Comparison of ENCODE assay signal across 8 cellular contexts in the genomic region with DNA sequence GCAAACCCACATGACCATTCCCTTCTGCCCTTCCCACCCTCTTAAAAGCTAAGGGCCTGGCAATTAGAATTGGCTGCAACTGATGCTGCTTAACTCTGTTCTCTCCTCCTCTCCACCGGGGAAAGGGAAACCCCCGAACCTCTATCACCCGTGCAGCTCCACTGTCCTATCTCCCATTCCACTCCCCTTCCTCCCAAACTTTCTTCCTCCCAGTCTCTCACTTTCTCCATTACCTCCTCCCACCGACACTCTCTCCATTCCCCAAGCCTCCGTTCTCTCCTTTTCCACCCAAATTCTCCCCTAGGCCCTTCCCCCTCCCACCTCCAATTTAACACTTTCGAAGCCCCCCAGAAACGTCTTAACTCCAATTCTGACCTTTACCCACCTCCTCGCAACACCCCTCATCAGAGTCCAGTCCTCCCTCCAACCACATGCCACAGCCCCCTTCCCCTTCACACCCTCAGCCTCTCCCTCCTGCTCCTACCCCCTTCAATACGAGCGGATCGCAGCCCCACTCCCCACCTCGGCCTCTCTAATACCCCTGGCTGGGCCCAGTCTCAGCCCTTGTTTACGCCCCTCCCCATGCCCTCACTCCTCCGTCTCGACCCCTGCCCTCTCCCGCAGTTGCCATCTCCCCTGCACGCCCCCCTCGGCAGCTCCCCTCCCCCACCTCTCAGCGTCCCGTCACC. TPM values are rescaled to one million over a fixed set of nuclear protein-coding genes. Genes with fewer than 3 reads are reported as not detected.
DNase-seq lines count a peak whose midpoint lies in the region; ATAC-seq, FAIRE-seq and TF ChIP-seq lines count a peak whose summit lies in the region.

No MANE protein-coding gene starts in this region.

- no peak overlapping the region; a peak in 1 of 5 replicates for H3K4me3 Mint-ChIP-seq in H9
- H3K4me3 Mint-ChIP-seq in WTC11 = no peak overlapping the region

- no peak overlapping the region for H3K23ac ChIP-seq in H9 (ENCODE audit: insufficient read length, low read depth, low read length)

- no peak overlapping the region for H2BK15ac ChIP-seq in H9 (ENCODE audit: low read depth, low read length)

- no peak for TF ChIP-seq CTCF in H9 (conservative IDR thresholded peaks at IDR 0.05)
- TF ChIP-seq CTCF in WTC11 (IDR thresholded peaks at IDR 0.05) = no peak

- H3K79me2 ChIP-seq in ACC112 (ENCODE audit: control insufficient read depth, insufficient read depth, low read length, unreplicated experiment) (peaks cover 69% of the 10 kb centered on the region), H9 (ENCODE audit: insufficient read depth, low read length) (peaks cover 6% of the 10 kb centered on the region; the same call in 1 of the 2 replicates)

- no peaks in the 10 kb centered on the region for H3K27me3 ChIP-seq in ACC112 (ENCODE audit: insufficient read depth, low read length)
- no peaks in the 10 kb centered on the region for H3K27me3 ChIP-seq in H9 (ENCODE audit: insufficient read depth, low read length)
- H3K27me3 ChIP-seq in right cardiac atrium (ENCODE audit: control insufficient read depth, insufficient read depth) = no peaks in the 10 kb centered on the region
- H3K27me3 ChIP-seq in small intestine (ENCODE audit: control insufficient read depth in 2 of 2, insufficient read depth in 2 of 2, low read length in 2 of 2) = no peaks in the 10 kb centered on the region

- POLR2A ChIA-PET in WTC11 (lab: Charles Lee) = interaction anchor here (0.6 to 2.4 kb wide), 14 partner anchors 10 to 1120 kb away, joined by 3 to 12 read pairs (median 5); a partner anchor contains a TSS

- no peak overlapping the region for H3T11ph ChIP-seq in H9 (ENCODE audit: low read length)

- no peak for ATAC-seq in WTC11
- ATAC-seq in right cardiac atrium = peak; percentile 20 to 24
- ATAC-seq in GM21717 (IDR thresholded peaks at IDR 0.05; ENCODE audit: unreplicated experiment) = no peak
- no peak for ATAC-seq in HG03521 (IDR thresholded peaks at IDR 0.05; ENCODE audit: unreplicated experiment)

- peak overlapping the region; percentile 98 for H3K4me2 ChIP-seq in H9 (ENCODE audit: insufficient read depth, insufficient read length, low read length)

- H2AFZ ChIP-seq in ACC112 (ENCODE audit: low read length, unreplicated experiment) (peak overlapping the region; percentile 73), H9 (ENCODE audit: low read length) (no peak overlapping the region)

- H2BK120ac ChIP-seq in H9 (ENCODE audit: low read depth, low read length, poor library complexity, severe bottlenecking) = no peak overlapping the region

- H3K9me3 Mint-ChIP-seq in H9 = no peaks in the 10 kb centered on the region; a peak in 1 of 5 replicates
- no peaks in the 10 kb centered on the region for H3K9me3 Mint-ChIP-seq in WTC11

- DNase-seq in H9 = no peak
- no peak for DNase-seq in WTC11 (ENCODE audit: low spot score)
- DNase-seq in right cardiac atrium = no peak
- peak; percentile 22 for DNase-seq in small intestine
- no peak for DNase-seq in NCI-H1092 (lab: John Stamatoyannopoulos, UW)

- peaks cover 18 to 19% of the 10 kb centered on the region in 2 experiments for H3K4me1 Mint-ChIP-seq in H9
- peaks cover 24% of the 10 kb centered on the region for H3K4me1 Mint-ChIP-seq in WTC11

- peaks cover 13% of the 10 kb centered on the region for H3K23me2 ChIP-seq in H9 (ENCODE audit: insufficient read length, low read depth, low read length, poor library complexity, severe bottlenecking)

- no peak overlapping the region for H2AK5ac ChIP-seq in H9 (ENCODE audit: insufficient read length, low read length)

- H3K27ac Mint-ChIP-seq in H9 = peak overlapping the region; percentile 76 to 99 (median 93); a peak in 6 of 7 replicates
- H3K27ac Mint-ChIP-seq in WTC11 = peak overlapping the region; percentile 88

- H3K9me3 ChIP-seq in H9 (ENCODE audit: control insufficient read depth, low read depth, low read length) (no peaks in the 10 kb centered on the region), right cardiac atrium (ENCODE audit: control insufficient read depth, low read length) (no peaks in the 10 kb centered on the region), small intestine (ENCODE audit: control insufficient read depth, low read depth) (no peaks in the 10 kb centered on the region)

- H3K36me3 Mint-ChIP-seq in H9 (ENCODE audit: insufficient read depth in 1 of 3, low read depth in 3 of 3) (peaks cover 4 to 34% (median 32%) of the 10 kb centered on the region in 3 experiments; a peak in 6 of 7 replicates), WTC11 (peaks cover 29% of the 10 kb centered on the region)

- peaks cover 8% of the 10 kb centered on the region for H3K79me1 ChIP-seq in H9 (ENCODE audit: insufficient read depth, low read depth, low read length, poor library complexity, severe bottlenecking)

- no peak overlapping the region for H4K8ac ChIP-seq in H9 (replicated peaks; ENCODE audit: insufficient read length, low read depth, low read length)

- H3K9ac ChIP-seq in H9 (ENCODE audit: extremely low read depth, insufficient read length, low read length) = peak overlapping the region; percentile 86

- peak overlapping the region; percentile 86 for H3K14ac ChIP-seq in H9 (ENCODE audit: insufficient read depth, low read length)

- H3K4me1 ChIP-seq in ACC112 (ENCODE audit: control insufficient read depth, insufficient read depth, low read length, unreplicated experiment) (peaks cover 14% of the 10 kb centered on the region), H9 (ENCODE audit: insufficient read depth, low read length) (no peaks in the 10 kb centered on the region), right cardiac atrium (ENCODE audit: control insufficient read depth, insufficient read depth, low read length) (no peaks in the 10 kb centered on the region), small intestine (ENCODE audit: control insufficient read depth in 2 of 2, insufficient read depth in 1 of 2, low read depth in 1 of 2, low read length in 1 of 2) (peaks cover 0 to 9% of the 10 kb centered on the region in 2 donors)

- H3K4ac ChIP-seq in H9 (ENCODE audit: low read depth, low read length) = no peak overlapping the region

- H2BK5ac ChIP-seq in H9 (ENCODE audit: insufficient read length, low read length) = no peak overlapping the region

- CTCF ChIA-PET in WTC11 (lab: Charles Lee) = interaction anchor here (1.1 to 4.8 kb wide), 7 partner anchors 10 to 177 kb away, joined by 4 to 18 read pairs (median 4); a partner anchor contains a TSS

- H3K56ac ChIP-seq in H9 (ENCODE audit: insufficient read length, low read depth, low read length) = no peak overlapping the region

- no peak overlapping the region for H4K5ac ChIP-seq in H9 (ENCODE audit: insufficient read length, low read depth, low read length)

- no peak overlapping the region for H2BK20ac ChIP-seq in H9 (ENCODE audit: low read depth, low read length, poor library complexity, severe bottlenecking)

- intact Hi-C loops in right cardiac atrium (cut with DNase I) = loop anchor here in 3 of 4 donors (10.0 kb wide), 3 partner anchors 57 to 137 kb away; a partner anchor contains a TSS

- H3K27ac ChIP-seq in ACC112 (ENCODE audit: low read depth, low read length) = peak overlapping the region; percentile 89
- H3K27ac ChIP-seq in H9 (ENCODE audit: insufficient read length, low read depth, low read length) = peak overlapping the region; percentile 33
- peak overlapping the region; percentile 98 for H3K27ac ChIP-seq in right cardiac atrium (ENCODE audit: low read length)
- peak overlapping the region; percentile 84 to 87 for H3K27ac ChIP-seq in small intestine (ENCODE audit: low read depth in 1 of 2, low read length in 1 of 2)

- 100% methylated on average over 1 of the region's 20 CpGs for WGBS in H9 (ENCODE audit: extremely low coverage, insufficient read length, low lambda C conversion rate)
- under 1% methylated on average over 20 of the region's 20 CpGs for WGBS in right cardiac atrium
- WGBS in small intestine, 3 donors = 1% methylated on average over 19 to 20 of the region's 20 CpGs

- H3K18ac ChIP-seq in H9 (ENCODE audit: insufficient read length, low read depth, low read length) = peak overlapping the region; percentile 74

- H3K27me3 Mint-ChIP-seq in H9 (ENCODE audit: low read depth) = no peaks in the 10 kb centered on the region
- H3K27me3 Mint-ChIP-seq in WTC11 (ENCODE audit: low read depth) = no peaks in the 10 kb centered on the region

- FAIRE-seq in small intestine (lab: Jason Lieb, UNC) = no peak

- no peaks in the 10 kb centered on the region for H4K20me1 ChIP-seq in H9 (ENCODE audit: control insufficient read depth, insufficient read depth, insufficient read length)

- H3K36me3 ChIP-seq in ACC112 (ENCODE audit: insufficient read depth, low read length) = peaks cover 21% of the 10 kb centered on the region
- peaks cover 0 to 4% of the 10 kb centered on the region in 2 donors for H3K36me3 ChIP-seq in small intestine (ENCODE audit: control insufficient read depth in 2 of 2, insufficient read depth in 2 of 2, low read length in 2 of 2)

- no peak overlapping the region for H2BK12ac ChIP-seq in H9 (ENCODE audit: insufficient read length, low read depth, low read length)

- H4K91ac ChIP-seq in H9 (ENCODE audit: insufficient read length, low read depth, low read length) = no peak overlapping the region

- H3K4me3 ChIP-seq in ACC112 (ENCODE audit: low read depth, low read length) = peak overlapping the region; percentile 92
- H3K4me3 ChIP-seq in right cardiac atrium (ENCODE audit: low read length) = peak overlapping the region; percentile 86
- H3K4me3 ChIP-seq in small intestine (ENCODE audit: low read depth in 1 of 2, low read length in 2 of 2) = peak overlapping the region; percentile 56 to 71

RNA-seq across cellular contexts. Expression of a gene that starts 0.6 kb away (rescaled TPM):
- total RNA-seq in H9 (2021) = 44.7 and 46.7 TPM in 2 replicates
- total RNA-seq in WTC11 (2021) = 39.2 to 43.3 TPM (median 40.0 TPM) in 3 replicates
- 10 to 100 TPM; 26.3 to 30.6 (median 28.7) TPM for total RNA-seq in right cardiac atrium
- polyA plus RNA-seq in right cardiac atrium = 15.5 TPM
- polyA plus RNA-seq in small intestine = 10 to 100 TPM; 22.7 to 26.2 (median 23.0) TPM

RNA-seq across cellular contexts. Expression of a gene that starts 14.0 kb away (rescaled TPM):
- total RNA-seq in H9 (2021) (39.0 and 39.6 TPM in 2 replicates), WTC11 (2021) (44.4 to 47.2 TPM (median 46.5 TPM) in 3 replicates), right cardiac atrium (10 to 100 TPM; 28.0 to 33.5 (median 30.4) TPM)
- polyA plus RNA-seq in right cardiac atrium (29.7 TPM), small intestine (100 to 1,000 TPM in 1 of 3 donors, 10 to 100 TPM in 2; 51.3 to 131 (median 74.6) TPM)

RNA-seq across cellular contexts. Expression of a gene that starts 14.0 kb away (rescaled TPM):
- total RNA-seq in H9 (2021) (71.8 and 76.1 TPM in 2 replicates), WTC11 (2021) (91.0 to 95.4 TPM (median 92.6 TPM) in 3 replicates), right cardiac atrium (10 to 100 TPM; 44.9 to 58.6 (median 51.5) TPM)
- polyA plus RNA-seq in right cardiac atrium (151 TPM), small intestine (100 to 1,000 TPM in 2 of 3 donors, 10 to 100 TPM in 1; 95.1 to 130 (median 116) TPM)

RNA-seq across cellular contexts. Expression of a gene that starts 21.9 kb away (rescaled TPM):
- total RNA-seq in H9 (2021) = 93.4 and 93.5 TPM in 2 replicates
- total RNA-seq in WTC11 (2021) = 56.2 to 61.2 TPM (median 60.7 TPM) in 3 replicates
- total RNA-seq in right cardiac atrium = 10 to 100 TPM; 82.6 to 91.0 (median 89.1) TPM
- 99.9 TPM for polyA plus RNA-seq in right cardiac atrium
- 100 to 1,000 TPM; 148 to 193 (median 187) TPM for polyA plus RNA-seq in small intestine

RNA-seq across cellular contexts. Expression of a gene that starts 27.4 kb away (rescaled TPM):
- 17.9 and 18.4 TPM in 2 replicates for total RNA-seq in H9 (2021)
- total RNA-seq in WTC11 (2021) = 30.7 to 31.1 TPM (median 30.8 TPM) in 3 replicates
- total RNA-seq in right cardiac atrium = 10 to 100 TPM; 14.9 to 25.7 (median 20.9) TPM
- polyA plus RNA-seq in right cardiac atrium = 18.1 TPM
- 10 to 100 TPM; 15.4 to 19.7 (median 16.1) TPM for polyA plus RNA-seq in small intestine

Comparison
In these comparisons a context has a peak if more than half of its experiments do, and no peak if none do; other contexts are left out.
1. H3K27ac ChIP-seq: peak in every context shown above with its lines; median percentile 98 in right cardiac atrium; 89 in ACC112; 86 in small intestine; 33 in H9.
2. ATAC-seq: peak in right cardiac atrium (2 of 2); none in WTC11 (single experiment), GM21717 (single experiment) and HG03521 (single experiment).
3. Peak in every context shown above with its lines, with median percentiles within 50 percentile points of each other: H3K4me3 ChIP-seq.